6 cellular contexts compared by ENCODE assay signal in genomic region chr12:55931317-55931779, GRCh38. TPM values are rescaled to one million over a fixed set of nuclear protein-coding genes. Genes with fewer than 3 reads are reported as not detected.
DNase-seq lines count a peak whose midpoint lies in the region; ATAC-seq and TF ChIP-seq lines count a peak whose summit lies in the region.

No MANE protein-coding gene starts in this region.

- no peaks in the 10 kb centered on the region for H3K27me3 ChIP-seq in CD4-positive, alpha-beta T cell (ENCODE audit: control insufficient read depth, insufficient read depth, low read length)
- no peaks in the 10 kb centered on the region for H3K27me3 ChIP-seq in liver (ENCODE audit: control insufficient read depth in 4 of 4, insufficient read depth in 4 of 4, low read length in 3 of 4)

- peaks cover 4 to 23% (median 13%) of the 10 kb centered on the region in 4 donors for H3K4me1 ChIP-seq in liver (ENCODE audit: control insufficient read depth in 4 of 4, insufficient read depth in 4 of 4, low read length in 3 of 4)

- H3K4me3 Mint-ChIP-seq in CD4-positive, alpha-beta T cell = peak overlapping the region; percentile 99

- no peak for TF ChIP-seq CTCF in CD4-positive, alpha-beta T cell (IDR thresholded peaks at IDR 0.05)
- TF ChIP-seq CTCF in WI38 (IDR thresholded peaks at IDR 0.05; ENCODE audit: low read depth, low read length) (no peak), liver (IDR thresholded peaks at IDR 0.05; ENCODE audit: low read depth, low read length, missing input control) (no peak), GM10266 (IDR thresholded peaks at IDR 0.05; ENCODE audit: control insufficient read depth, insufficient read depth, low read depth, missing control alignments) (no peak)

- no peak for TF ChIP-seq RAD21 in liver (IDR thresholded peaks at IDR 0.05)

- peaks cover 83% of the 10 kb centered on the region for H3K36me3 Mint-ChIP-seq in CD4-positive, alpha-beta T cell (ENCODE audit: low read depth)

- peak overlapping the region; percentile 19 to 67 for H3K9ac ChIP-seq in liver (ENCODE audit: low read depth in 1 of 2, low read length in 2 of 2)

- 17% methylated on average over 10 of the region's 10 CpGs for WGBS in liver

- intact Hi-C loops in CD4-positive, alpha-beta T cell (cut with DNase I, micrococcal nuclease) = loop anchor here (2.0 to 5.0 kb wide), 3 partner anchors 43 to 705 kb away; partner anchors contain the start of genes RAB5B (in 1 of the 2) and RPS26 (in 1 of the 2)

- peak overlapping the region; percentile 89 for H3K4me3 ChIP-seq in WI38 (ENCODE audit: low read depth, low read length)
- peak overlapping the region; percentile 36 to 68 (median 58) for H3K4me3 ChIP-seq in liver (ENCODE audit: low read depth in 1 of 3, low read length in 3 of 3)

- peak overlapping the region; percentile 97 for H3K27ac Mint-ChIP-seq in CD4-positive, alpha-beta T cell

- CTCF ChIA-PET in CD4-positive, alpha-beta T cell (lab: Charles Lee) = interaction anchor here (6.6 to 8.9 kb wide), 2 partner anchors 9 to 193 kb away, joined by 31 to 86 read pairs; no protein-coding TSS in a partner anchor

- H3K27me3 Mint-ChIP-seq in CD4-positive, alpha-beta T cell = no peaks in the 10 kb centered on the region

- peaks cover 56% of the 10 kb centered on the region for H3K4me1 Mint-ChIP-seq in CD4-positive, alpha-beta T cell (ENCODE audit: low read depth)

- POLR2A ChIA-PET in CD4-positive, alpha-beta T cell (lab: Charles Lee) = interaction anchor here (1.4 to 18.6 kb wide), 11 partner anchors 8 to 193 kb away, joined by 3 to 251 read pairs (median 15); partner anchors contain the start of genes DNAJC14, ORMDL2, RAB5B and SARNP

- peak overlapping the region; percentile 93 for H3K27ac ChIP-seq in CD4-positive, alpha-beta T cell (ENCODE audit: low read depth, low read length)
- peak overlapping the region; percentile 6 to 71 for H3K27ac ChIP-seq in liver (ENCODE audit: low read depth in 1 of 2, low read length in 2 of 2)

- no peaks in the 10 kb centered on the region for H3K9me3 ChIP-seq in CD4-positive, alpha-beta T cell (ENCODE audit: control insufficient read depth, low read length)
- H3K9me3 ChIP-seq in liver (ENCODE audit: control insufficient read depth in 4 of 4, low read length in 3 of 4) = no peaks in the 10 kb centered on the region

- no peaks in the 10 kb centered on the region for H3K9me3 Mint-ChIP-seq in CD4-positive, alpha-beta T cell

- H3K36me3 ChIP-seq in liver (ENCODE audit: control insufficient read depth in 4 of 4, insufficient read depth in 3 of 4, low read depth in 1 of 4, low read length in 3 of 4) = no peaks in the 10 kb centered on the region

- ATAC-seq in CD4-positive, alpha-beta T cell (ENCODE audit: poor library complexity) = no peak
- no peak for ATAC-seq in HG02588 (IDR thresholded peaks at IDR 0.05; ENCODE audit: unreplicated experiment)

- DNase-seq in CD4-positive, alpha-beta T cell = no peak
- DNase-seq in 8988T (no peak), GM10266 (ENCODE audit: extremely low spot score) (no peak)

TF ChIP-seq in liver, 16 proteins besides CTCF, POLR2A, EP300 and RAD21:
- TF ChIP-seq YY1 (IDR thresholded peaks at IDR 0.05) (no peak), ATF3 (IDR thresholded peaks at IDR 0.05) (no peak), HNF4A (conservative IDR thresholded peaks at IDR 0.05) (no peak), TAF1 (conservative IDR thresholded peaks at IDR 0.05) (no peak), ZBTB33 (IDR thresholded peaks at IDR 0.05) (no peak), RXRA (IDR thresholded peaks at IDR 0.05) (no peak), MAX (IDR thresholded peaks at IDR 0.05) (no peak), NR2F2 (IDR thresholded peaks at IDR 0.05) (no peak), FOXA2 (IDR thresholded peaks at IDR 0.05) (no peak), JUND (IDR thresholded peaks at IDR 0.05) (no peak), EGR1 (IDR thresholded peaks at IDR 0.05; ENCODE audit: low read depth in 2 of 2) (no peak), SP1 (IDR thresholded peaks at IDR 0.05) (no peak), GABPA (IDR thresholded peaks at IDR 0.05 in 1 of 2, conservative IDR thresholded peaks at IDR 0.05 in 1 of 2) (no peak), REST (IDR thresholded peaks at IDR 0.05) (no peak), FOXA1 (IDR thresholded peaks at IDR 0.05) (no peak), HNF4G (IDR thresholded peaks at IDR 0.05) (no peak)

RNA-seq across cellular contexts. Expression of gene DGKA, which starts 0.4 kb away (rescaled TPM):
- total RNA-seq in CD4-positive, alpha-beta T cell = 100 to 1,000 TPM; 799 to 818 TPM
- total RNA-seq in liver = 10 to 100 TPM in 1 of 2 donors, 1 to 10 TPM in 1; 6.9 to 10.5 TPM
- polyA plus RNA-seq in liver = 1 to 10 TPM; 2.1 to 3.3 TPM

RNA-seq across cellular contexts. Expression of gene PYM1, which starts 3.7 kb away (rescaled TPM):
- 10 to 100 TPM; 13.7 to 16.7 TPM for total RNA-seq in CD4-positive, alpha-beta T cell
- 10 to 100 TPM; 16.7 to 21.0 TPM for total RNA-seq in liver
- 10 to 100 TPM; 21.6 to 29.4 TPM for polyA plus RNA-seq in liver

RNA-seq across cellular contexts. Expression of gene PMEL, which starts 34.5 kb away (rescaled TPM):
- total RNA-seq in CD4-positive, alpha-beta T cell = not detected
- total RNA-seq in liver = 1 to 10 TPM; 1.1 to 4.5 TPM
- 1 to 10 TPM; 2.1 to 2.7 TPM for polyA plus RNA-seq in liver

RNA-seq across cellular contexts. Expression of gene CDK2, which starts 35.3 kb away (rescaled TPM):
- total RNA-seq in CD4-positive, alpha-beta T cell = 10 to 100 TPM; 15.8 to 16.0 TPM
- 10 to 100 TPM in 1 of 2 donors, 1 to 10 TPM in 1; 8.6 to 22.6 TPM for total RNA-seq in liver
- polyA plus RNA-seq in liver = 1 to 10 TPM; 5.1 to 7.3 TPM

RNA-seq across cellular contexts. Expression of gene RAB5B, which starts 42.5 kb away (rescaled TPM):
- total RNA-seq in CD4-positive, alpha-beta T cell = 10 to 100 TPM; 21.6 to 27.4 TPM
- 10 to 100 TPM; 40.7 to 44.0 TPM for total RNA-seq in liver
- 10 to 100 TPM; 20.7 to 36.0 TPM for polyA plus RNA-seq in liver

Comparison
In these comparisons a context has a peak if more than half of its experiments do, and no peak if none do; other contexts are left out.
1. RNA of gene DGKA, which starts 0.4 kb away (total RNA-seq): 799 to 818 TPM in CD4-positive, alpha-beta T cell; 6.9 to 10.5 TPM in liver; every median in the first group is over 10 times any median in the second.